17 cellular contexts compared by ENCODE assay signal in the genomic region with DNA sequence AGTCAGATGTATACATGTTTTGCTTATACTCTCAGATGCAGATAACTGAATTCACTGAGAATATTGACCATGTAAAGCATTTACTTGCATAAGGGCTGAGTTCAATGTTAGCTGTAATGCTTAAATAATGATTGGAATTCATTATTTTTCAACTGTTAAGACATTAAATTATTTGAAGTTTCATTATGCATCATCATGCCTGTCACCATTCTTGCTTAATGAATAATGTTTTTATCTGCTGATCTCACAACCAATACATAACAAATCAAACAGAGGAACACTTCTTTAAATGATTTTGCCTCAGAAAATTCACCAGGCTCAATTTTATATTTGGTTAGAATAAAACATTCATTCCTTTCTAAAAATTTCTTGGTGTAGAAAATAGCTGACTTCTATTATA.
"Had no signal": no experiment of that assay in that cellular context is flagged by ENCODE, and none has a peak within 500 bp of the region (broad histone marks: within the 10 kb centered on the region; RNA-seq: fewer than 3 reads in every experiment).

No MANE protein-coding gene starts in this region.

- H3K36me3 Mint-ChIP-seq: activated naive CD4-positive, alpha-beta T cell treated with anti-CD3 and anti-CD28 coated beads, Interleukin-2, amount 50 U/mL, for 72 hours; naive B cell; neural progenitor cell had no signal

- H3K36me3 ChIP-seq: left lung, neural progenitor cell, ovary, sigmoid colon, thyroid gland had no signal

- H3K27me3 ChIP-seq: left lung, neural progenitor cell, ovary, sigmoid colon, thyroid gland had no signal

- H3K4me3 ChIP-seq: left lung, neural progenitor cell, ovary, sigmoid colon, thyroid gland had no signal

- H3K9me3 ChIP-seq: ovary, sigmoid colon, thyroid gland had no signal

- DNase-seq: activated B cell treated with CpG ODN at 0.5 μM for 24 hours; activated CD4-positive, alpha-beta T cell treated with anti-CD3 and anti-CD28 coated beads for 48 hours; activated CD8-positive, alpha-beta memory T cell treated with anti-CD3 and anti-CD28 coated beads, Interleukin-2, amount 50 U/mL, for 48 hours; activated gamma-delta T cell; activated T-cell treated with anti-CD3 and anti-CD28 coated beads, Interleukin-2, amount 50 U/mL, for 72 hours; cerebellar nuclear complex; effector memory CD4-positive, alpha-beta T cell; islet precursor cell; left lung; naive B cell; ovary; sigmoid colon; stimulated activated CD4-positive, alpha-beta T cell treated with anti-CD3 and anti-CD28 coated beads, Interleukin-1b, Interleukin-23, amount 100 ng/mL, for 48 hours; thyroid gland had no signal

- H3K4me1 Mint-ChIP-seq: activated B cell treated with CpG ODN at 0.5 μM for 24 hours, naive B cell had no signal

- H3K27ac ChIP-seq: left lung, neural progenitor cell, ovary, sigmoid colon, thyroid gland had no signal

- H3K4me1 ChIP-seq: left lung, sigmoid colon, thyroid gland had no signal

- H3K9ac ChIP-seq: neural progenitor cell had no signal

- H3K27ac Mint-ChIP-seq: activated B cell treated with CpG ODN at 0.5 μM for 24 hours; activated naive CD4-positive, alpha-beta T cell treated with anti-CD3 and anti-CD28 coated beads, Interleukin-2, amount 50 U/mL, for 72 hours; activated T-cell treated with anti-CD3 and anti-CD28 coated beads, Interleukin-2, amount 50 U/mL, for 72 hours; dendritic cell treated with granulocyte-macrophage colony-stimulating factor and Interleukin-4, amounts not matched to agents 40 ng/mL and 50 ng/mL, for 4 days; naive B cell; neural progenitor cell had no signal

- H2AFZ ChIP-seq: neural progenitor cell had no signal

- H3K27me3 Mint-ChIP-seq: activated B cell treated with CpG ODN at 0.5 μM for 24 hours; dendritic cell treated with granulocyte-macrophage colony-stimulating factor and Interleukin-4, amounts not matched to agents 40 ng/mL and 50 ng/mL, for 4 days; naive B cell had no signal

- ATAC-seq: activated naive CD4-positive, alpha-beta T cell treated with anti-CD3 and anti-CD28 coated beads, Interleukin-2, amount 50 U/mL, for 72 hours; activated T-cell treated with anti-CD3 and anti-CD28 coated beads, Interleukin-2, amount 50 U/mL, for 72 hours; left lung had no signal

- H3K4me2 ChIP-seq: neural progenitor cell had no signal

- H3K4me3 Mint-ChIP-seq: activated B cell treated with CpG ODN at 0.5 μM for 24 hours; activated T-cell treated with anti-CD3 and anti-CD28 coated beads, Interleukin-2, amount 50 U/mL, for 72 hours; dendritic cell treated with granulocyte-macrophage colony-stimulating factor and Interleukin-4, amounts not matched to agents 40 ng/mL and 50 ng/mL, for 4 days; naive B cell; neural progenitor cell had no signal
